1 cellular context compared by ENCODE assay signal in genomic region chr2:178482437-178482836, GRCh38.
A peak's percentile ranks its signal among the peaks of the same experiment; 100 is the strongest.
TF ChIP-seq lines count a peak whose summit lies in the region.

No MANE protein-coding gene starts in this region.

TF ChIP-seq in HEK293, 187 proteins besides CTCF, POLR2A, EP300 and RAD21 (continued from another document):
- TF ChIP-seq ZNF704 (tag by site-specific recombination; IDR thresholded peaks at IDR 0.05), result no peak
- TF ChIP-seq ZFP41 (tag by site-specific recombination; IDR thresholded peaks at IDR 0.05; ENCODE audit: borderline replicate concordance), result no peak
- no peak for TF ChIP-seq ZNF561 (tag by site-specific recombination; IDR thresholded peaks at IDR 0.05; ENCODE audit: borderline replicate concordance)
- TF ChIP-seq PRDM4 (tag by site-specific recombination; IDR thresholded peaks at IDR 0.05), result no peak
- no peak for TF ChIP-seq SALL2 (tag by site-specific recombination; IDR thresholded peaks at IDR 0.05; ENCODE audit: borderline replicate concordance)
- TF ChIP-seq ZNF501 (tag by site-specific recombination; IDR thresholded peaks at IDR 0.05), result no peak
- no peak for TF ChIP-seq ZSCAN16 (tag by site-specific recombination; IDR thresholded peaks at IDR 0.05)
- no peak for TF ChIP-seq ZNF791 (tag by site-specific recombination; IDR thresholded peaks at IDR 0.05)
- TF ChIP-seq ZNF701 (tag by site-specific recombination; IDR thresholded peaks at IDR 0.05), result no peak
- TF ChIP-seq ZNF280C (tag by site-specific recombination; IDR thresholded peaks at IDR 0.05), result no peak
- no peak; the same call in 1 of the 2 replicates for TF ChIP-seq ZNF518A (tag by site-specific recombination; conservative IDR thresholded peaks at IDR 0.05; ENCODE audit: low read depth)
- peak; percentile 33; the same call in 1 of the 2 replicates for TF ChIP-seq ZNF629 (tag by site-specific recombination; IDR thresholded peaks at IDR 0.05)
- TF ChIP-seq ZNF426 (tag by site-specific recombination; IDR thresholded peaks at IDR 0.05), result no peak
- peak; percentile 18; the same call in 1 of the 2 replicates for TF ChIP-seq ZNF558 (tag by site-specific recombination; IDR thresholded peaks at IDR 0.05)
- TF ChIP-seq GLIS2 (tag by site-specific recombination; IDR thresholded peaks at IDR 0.05), result no peak
- TF ChIP-seq ZNF777 (tag by site-specific recombination; IDR thresholded peaks at IDR 0.05; ENCODE audit: borderline replicate concordance), result no peak
